Comparison of ENCODE assay signal across 1 cellular context in the genomic region with DNA sequence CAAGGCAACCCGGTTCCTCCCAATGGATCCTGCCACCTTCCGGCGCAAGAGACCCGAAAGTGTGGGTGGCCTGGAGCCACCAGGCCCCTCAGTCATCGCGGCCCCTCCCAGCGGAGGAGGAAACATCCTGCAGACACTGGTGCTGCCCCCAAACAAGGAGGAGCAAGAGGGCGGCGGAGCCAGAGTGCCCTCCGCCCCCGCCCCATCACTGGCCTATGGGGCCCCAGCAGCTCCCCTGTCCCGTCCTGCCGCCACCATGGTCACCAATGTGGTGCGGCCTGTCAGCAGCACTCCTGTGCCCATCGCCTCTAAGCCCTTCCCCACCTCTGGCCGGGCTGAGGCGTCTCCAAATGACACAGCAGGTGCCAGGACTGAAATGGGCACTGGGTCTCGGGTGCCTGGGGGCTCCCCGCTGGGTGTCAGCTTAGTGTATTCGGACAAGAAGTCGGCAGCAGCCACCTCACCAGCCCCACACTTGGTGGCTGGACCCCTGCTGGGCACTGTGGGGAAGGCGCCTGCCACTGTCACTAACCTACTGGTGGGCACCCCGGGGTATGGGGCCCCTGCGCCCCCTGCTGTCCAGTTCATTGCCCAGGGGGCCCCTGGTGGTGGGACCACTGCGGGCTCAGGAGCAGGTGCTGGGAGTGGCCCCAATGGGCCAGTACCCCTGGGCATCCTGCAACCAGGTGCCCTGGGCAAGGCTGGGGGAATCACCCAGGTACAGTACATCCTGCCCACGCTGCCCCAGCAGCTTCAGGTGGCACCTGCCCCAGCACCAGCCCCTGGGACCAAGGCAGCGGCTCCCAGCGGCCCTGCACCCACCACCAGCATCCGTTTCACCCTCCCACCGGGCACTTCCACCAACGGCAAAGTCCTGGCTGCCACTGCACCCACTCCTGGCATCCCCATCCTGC.
TF ChIP-seq lines count a peak whose summit lies in the region.

No MANE protein-coding gene starts in this region.

TF ChIP-seq in IMR-90, 13 proteins besides CTCF, POLR2A, EP300 and RAD21:
- TF ChIP-seq, protein P1, sequence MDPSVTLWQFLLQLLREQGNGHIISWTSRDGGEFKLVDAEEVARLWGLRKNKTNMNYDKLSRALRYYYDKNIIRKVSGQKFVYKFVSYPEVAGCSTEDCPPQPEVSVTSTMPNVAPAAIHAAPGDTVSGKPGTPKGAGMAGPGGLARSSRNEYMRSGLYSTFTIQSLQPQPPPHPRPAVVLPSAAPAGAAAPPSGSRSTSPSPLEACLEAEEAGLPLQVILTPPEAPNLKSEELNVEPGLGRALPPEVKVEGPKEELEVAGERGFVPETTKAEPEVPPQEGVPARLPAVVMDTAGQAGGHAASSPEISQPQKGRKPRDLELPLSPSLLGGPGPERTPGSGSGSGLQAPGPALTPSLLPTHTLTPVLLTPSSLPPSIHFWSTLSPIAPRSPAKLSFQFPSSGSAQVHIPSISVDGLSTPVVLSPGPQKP (IDR thresholded peaks at IDR 0.05; ENCODE audit: borderline replicate concordance, low read depth, low read length), result no peak
- TF ChIP-seq RFX5 (IDR thresholded peaks at IDR 0.05; ENCODE audit: low read depth, low read length) (no peak), MXI1 (IDR thresholded peaks at IDR 0.05; ENCODE audit: borderline replicate concordance, low read depth, low read length) (no peak), SMC3 (IDR thresholded peaks at IDR 0.05; ENCODE audit: low read depth, low read length) (peak; percentile 65), MAFK (IDR thresholded peaks at IDR 0.05; ENCODE audit: low read depth, low read length) (no peak)
- TF ChIP-seq, protein P2, sequence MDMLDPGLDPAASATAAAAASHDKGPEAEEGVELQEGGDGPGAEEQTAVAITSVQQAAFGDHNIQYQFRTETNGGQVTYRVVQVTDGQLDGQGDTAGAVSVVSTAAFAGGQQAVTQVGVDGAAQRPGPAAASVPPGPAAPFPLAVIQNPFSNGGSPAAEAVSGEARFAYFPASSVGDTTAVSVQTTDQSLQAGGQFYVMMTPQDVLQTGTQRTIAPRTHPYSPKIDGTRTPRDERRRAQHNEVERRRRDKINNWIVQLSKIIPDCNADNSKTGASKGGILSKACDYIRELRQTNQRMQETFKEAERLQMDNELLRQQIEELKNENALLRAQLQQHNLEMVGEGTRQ (IDR thresholded peaks at IDR 0.05; ENCODE audit: low read depth, low read length), result no peak
